11 cellular contexts compared by ENCODE assay signal in the genomic region with DNA sequence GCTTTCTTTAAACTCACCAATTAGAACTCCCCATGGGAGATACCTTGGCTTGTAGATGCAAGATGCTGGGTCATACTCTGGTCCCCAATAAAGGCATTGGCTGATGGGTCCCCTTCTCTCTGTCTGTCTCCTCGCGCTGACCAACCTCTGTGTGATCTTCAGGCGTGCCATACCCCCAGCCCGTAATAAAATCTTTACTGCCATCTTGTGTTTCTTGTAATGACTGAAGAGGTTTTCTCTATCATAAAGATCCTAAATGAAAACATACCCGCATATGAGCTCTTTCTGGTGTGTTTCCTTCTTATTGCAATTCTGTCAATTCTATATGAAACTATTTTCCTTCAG. TPM values are rescaled to one million over a fixed set of nuclear protein-coding genes. Genes with fewer than 3 reads are reported as not detected.
A peak's percentile ranks its signal among the peaks of the same experiment; 100 is the strongest.
DNase-seq lines count a peak whose midpoint lies in the region; ATAC-seq, FAIRE-seq and TF ChIP-seq lines count a peak whose summit lies in the region.
"Not testable (repeated sequence)": the region's sequence is repeated elsewhere in the genome, so short reads cannot be mapped to it uniquely, and the experiment has no call there.
"Had no signal": no experiment of that assay in that cellular context is flagged by ENCODE, and none has a peak within 500 bp of the region (broad histone marks: within the 10 kb centered on the region; RNA-seq: fewer than 3 reads in every experiment).

No MANE protein-coding gene starts in this region.

- H2AFZ ChIP-seq in GM23338 = peak overlapping the region; percentile 39; the same call in 1 of the 2 replicates
- not testable (repeated sequence) for H2AFZ ChIP-seq in SK-N-SH (ENCODE audit: low read depth)
- peak overlapping the region; percentile 67 for H2AFZ ChIP-seq in K562 (ENCODE audit: low read depth, low read length)

- not testable (repeated sequence) for FAIRE-seq in K562 (lab: Jason Lieb, UNC)

- not testable (repeated sequence) for H3K4me3 Mint-ChIP-seq in GM23338

- H3K9me3 Mint-ChIP-seq in GM23338 = not testable (repeated sequence)

- H4K20me1 ChIP-seq in GM23338 (replicated peaks; ENCODE audit: insufficient read depth); SK-N-SH (ENCODE audit: insufficient read depth); K562 (replicated peaks; ENCODE audit: control insufficient read depth, insufficient read depth, low read length): not testable (repeated sequence)

- TF ChIP-seq CTCF in GM23338 (conservative IDR thresholded peaks at IDR 0.05; ENCODE audit: low read depth in 2 of 2) = peak in 1 of 2 experiments; percentile 24; a peak in 2 of 4 replicates
- TF ChIP-seq CTCF in SK-N-SH (IDR thresholded peaks at IDR 0.05) = not testable (repeated sequence)
- peak in 2 of 3 experiments; percentile 6 to 35; a peak in 3 of 6 replicates for TF ChIP-seq CTCF in K562 (IDR thresholded peaks at IDR 0.05 in 2 of 3, conservative IDR thresholded peaks at IDR 0.05 in 1 of 3; ENCODE audit: insufficient read depth in 2 of 3, low read depth in 1 of 3, low read length in 3 of 3)

- H3K27me3 ChIP-seq in GM23338 (ENCODE audit: insufficient read depth); MG63; SK-N-SH (ENCODE audit: insufficient read depth); K562 (ENCODE audit: control insufficient read depth in 2 of 2, insufficient read depth in 2 of 2, low read length in 2 of 2): not testable (repeated sequence)

- H3K9me1 ChIP-seq in K562 (ENCODE audit: control insufficient read depth, insufficient read depth, low read length) = not testable (repeated sequence)

- not testable (repeated sequence) for H3K27ac ChIP-seq in GM23338 (ENCODE audit: low read depth); SK-N-SH (ENCODE audit: low read depth in 2 of 2, low read length in 1 of 2)
- peak overlapping the region; percentile 92 for H3K27ac ChIP-seq in K562 (ENCODE audit: extremely low read depth, low read depth, low read length)

- 14% methylated on average over 5 of the region's 5 CpGs for WGBS in SK-N-SH (ENCODE audit: low lambda C conversion rate)
- WGBS in K562 (ENCODE audit: insufficient coverage, low coverage, missing lambda C conversion rate) = 2% methylated on average over 5 of the region's 5 CpGs

- POLR2A ChIA-PET in SK-N-SH (lab: Yijun Ruan, JAX) = not testable (repeated sequence)
- POLR2A ChIA-PET in K562 (lab: Yijun Ruan, JAX) = interaction anchor here (0.6 to 1.4 kb wide), 12 partner anchors 16 to 620 kb away, joined by 3 to 8 read pairs (median 4); partner anchors contain the start of genes CD55 and PFKFB2

- CTCF ChIA-PET in SK-N-SH (lab: Yijun Ruan, JAX); K562 (lab: Yijun Ruan, JAX; ENCODE audit: low intra/inter-chr PET ratio): not testable (repeated sequence)

- H3K4me2 ChIP-seq in GM23338 = not testable (repeated sequence)
- H3K4me2 ChIP-seq in SK-N-SH (peak overlapping the region; percentile 65; the same call in 1 of the 2 replicates), K562 (ENCODE audit: insufficient read depth, low read length) (peak overlapping the region; percentile 54; the same call in 1 of the 2 replicates)

- H3K9me2 ChIP-seq in GM23338 (ENCODE audit: insufficient read depth); SK-N-SH: not testable (repeated sequence)

- H3K9ac ChIP-seq in SK-N-SH = not testable (repeated sequence)
- peak overlapping the region in 1 of 2 experiments; percentile 69; a peak in 2 of 4 replicates for H3K9ac ChIP-seq in K562 (ENCODE audit: insufficient read depth in 1 of 2, low read depth in 2 of 2, low read length in 2 of 2)

- H3K9me3 ChIP-seq in MG63; SK-N-SH; K562 (replicated peaks; ENCODE audit: control insufficient read depth, insufficient read depth, low read depth, low read length): not testable (repeated sequence)

- not testable (repeated sequence) for H3F3A ChIP-seq in GM23338 (replicated peaks; ENCODE audit: low read depth); SK-N-SH (replicated peaks; ENCODE audit: insufficient read depth)

- BruUV-seq in K562 (replicated peaks; lab: Mats Ljungman, UMichigan) = not testable (repeated sequence)

- not testable (repeated sequence) for H3K36me3 ChIP-seq in GM23338 (ENCODE audit: insufficient read depth); MG63; SK-N-SH (replicated peaks in 1 of 2; ENCODE audit: control insufficient read depth in 1 of 2, insufficient read depth in 2 of 2, low read length in 1 of 2); K562 (ENCODE audit: control insufficient read depth, insufficient read depth, low read length)

- not testable (repeated sequence) for H3K36me3 Mint-ChIP-seq in GM23338 (ENCODE audit: low read depth)

- not testable (repeated sequence) for TF ChIP-seq RAD21 in SK-N-SH (IDR thresholded peaks at IDR 0.05; ENCODE audit: low read length); K562 (CRISPR knock-in tag; conservative IDR thresholded peaks at IDR 0.05 in 1 of 2, IDR thresholded peaks at IDR 0.05 in 1 of 2)

- H3K4me1 Mint-ChIP-seq in GM23338 = not testable (repeated sequence)

- not testable (repeated sequence) for H3K79me2 ChIP-seq in GM23338 (replicated peaks; ENCODE audit: insufficient read depth); SK-N-SH (ENCODE audit: insufficient read depth); K562 (ENCODE audit: control insufficient read depth, insufficient read depth, low read length)

- TF ChIP-seq EP300 in SK-N-SH (IDR thresholded peaks at IDR 0.05; ENCODE audit: borderline replicate concordance in 1 of 2, low read depth in 1 of 2, low read length in 1 of 2); K562 (IDR thresholded peaks at IDR 0.05; ENCODE audit: low read length): not testable (repeated sequence)

- intact Hi-C loops in K562 (cut with micrococcal nuclease) = loop anchor here (1.0 kb wide), 1 partner anchor 21 kb away; no protein-coding TSS in a partner anchor

- H3K27ac Mint-ChIP-seq in GM23338 = not testable (repeated sequence)

- H3K4me3 ChIP-seq in GM23338, K562: not testable (repeated sequence)
- peak overlapping the region; percentile 51 for H3K4me3 ChIP-seq in MG63
- H3K4me3 ChIP-seq in SK-N-SH (ENCODE audit: low read depth in 2 of 2, low read length in 1 of 2) = peak overlapping the region; percentile 27 to 53; a peak in 2 of 4 replicates

- not testable (repeated sequence) for TF ChIP-seq POLR2A in K562 (conservative IDR thresholded peaks at IDR 0.05)

- H3K27me3 Mint-ChIP-seq in GM23338 (ENCODE audit: insufficient read depth, low read depth, poor library complexity) = not testable (repeated sequence)

- in situ Hi-C loops in K562 (cut with MboI) = loop anchor here (25.0 kb wide), 1 partner anchor 908 kb away; the partner anchor contains the start of gene EIF2D

- ATAC-seq in GM23338 = 0 out of 3 replicates have a peak, but pooled peaks have one; percentile 28
- ATAC-seq in K562 = not testable (repeated sequence)

- H3K4me1 ChIP-seq in GM23338 (ENCODE audit: insufficient read depth); SK-N-SH (ENCODE audit: control insufficient read depth in 1 of 2, insufficient read depth in 2 of 2, low read depth in 1 of 2, low read length in 1 of 2): not testable (repeated sequence)
- H3K4me1 ChIP-seq in K562 (replicated peaks in 1 of 2; ENCODE audit: control insufficient read depth in 2 of 2, insufficient read depth in 2 of 2, low read length in 2 of 2) = peaks cover 13 to 25% of the 10 kb centered on the region in 2 experiments; a peak in 4 of 5 replicates

- peak; percentile 18 for DNase-seq in DMS114 treated with DMSO at 0.1 percent for 48 hours (lab: John Stamatoyannopoulos, UW; ENCODE audit: unreplicated experiment)
- DNase-seq in GM23338 (ENCODE audit: low spot score); MG63; SK-N-SH; K562 (ENCODE audit: extremely low read depth in 1 of 4, low spot score in 3 of 4): not testable (repeated sequence)
- peak; percentile 25 for DNase-seq in inferior parietal cortex (ENCODE audit: extremely low spot score)
- DNase-seq in midbrain (lab: John Stamatoyannopoulos, UW) = peak; percentile 6

TF ChIP-seq in K562, 482 proteins besides CTCF, POLR2A, EP300 and RAD21 (continues in another document):
- not testable (repeated sequence) for TF ChIP-seq MYBL2 (IDR thresholded peaks at IDR 0.05; ENCODE audit: low read depth)
- TF ChIP-seq MYBL2 (CRISPR knock-in tag; IDR thresholded peaks at IDR 0.05; ENCODE audit: borderline replicate concordance) = 0 out of 2 replicates have a peak, but pooled peaks have one; percentile 69

RNA-seq across cellular contexts. Expression of gene CR1, which starts 24.4 kb away (rescaled TPM):
- 0.70 and 0.76 TPM in 2 replicates for total RNA-seq in GM23338 (2014; rRNA removed; shearing (Covaris generic))
- polyA plus RNA-seq in GM23338 (2016; fragmentation: Nextera tagmentation; extraction: Ambion mirVana) = 0.64 and 0.65 TPM in 2 replicates
- 0.26 TPM in 1 of 2 replicates, not detected in the other for total RNA-seq in MG63 (2014; rRNA removed; shearing (Covaris generic); ENCODE audit: low replicate concordance)
- polyA plus RNA-seq in SK-N-SH (2012; rRNA removed) = not detected in 2 replicates
- polyA plus RNA-seq in SK-N-SH (2012; cell fraction: cytosol; rRNA removed) = not detected in 2 replicates
- polyA plus RNA-seq in SK-N-SH (2012; cell fraction: nucleus; rRNA removed) = not detected in 2 replicates
- 0.21 and 1.3 TPM in 2 replicates for total RNA-seq in K562 (2011; cell fraction: chromatin; rRNA removed; ENCODE audit: low replicate concordance)
- 0.13 and 0.17 TPM in 2 replicates for total RNA-seq in K562 (2011; cell fraction: nucleolus; rRNA removed)
- 1.3 and 1.9 TPM in 2 replicates for total RNA-seq in K562 (2011; cell fraction: nucleoplasm; rRNA removed)
- 0.23 and 0.37 TPM in 2 replicates for total RNA-seq in K562 (2014; rRNA removed)
- total RNA-seq in K562 (2014; rRNA removed; fragmentation: Illumina TruSeq; extraction: Trizol) = 0.15 and 0.22 TPM in 2 replicates
- total RNA-seq in K562 (2015; rRNA removed; fragmentation: Illumina TruSeq; extraction: Trizol) = 0.18 and 0.23 TPM in 2 replicates
- 0.20 and 0.47 TPM in 2 replicates for total RNA-seq in K562 (2021)
- polyA plus RNA-seq in K562 (2011; rRNA removed) = 0.13 and 0.18 TPM in 2 replicates
- 0.04 and 0.12 TPM in 2 replicates for polyA plus RNA-seq in K562 (2011; cell fraction: cytosol; rRNA removed)
- polyA plus RNA-seq in K562 (2011; cell fraction: nucleus; rRNA removed) = 0.27 and 0.34 TPM in 2 replicates
- polyA plus RNA-seq in K562 (2012) = 0.12 and 0.33 TPM in 2 replicates
- polyA plus RNA-seq in K562 (2014; fragmentation: Illumina TruSeq; extraction: Trizol) = 0.08 and 0.19 TPM in 2 replicates
- polyA plus RNA-seq in K562 (2014; fragmentation: Nextera tagmentation; extraction: Ambion mirVana) = under 1 TPM; 0.07 to 0.15 TPM
- polyA plus RNA-seq in K562 (2014; rRNA removed) = 0.12 and 0.20 TPM in 2 replicates
- 0.28 and 0.48 TPM in 2 replicates for polyA minus RNA-seq in K562 (2011; rRNA and poly(A)+ RNA removed)
- not detected in 2 replicates for polyA minus RNA-seq in K562 (2011; cell fraction: cytosol; rRNA and poly(A)+ RNA removed)
- 0.11 and 0.13 TPM in 2 replicates for polyA minus RNA-seq in K562 (2011; cell fraction: nucleus; rRNA and poly(A)+ RNA removed)
- total RNA-seq: A172, A673, Daoy, G401 had no signal
